Comparison of ENCODE assay signal across 8 cellular contexts in genomic region chr1:16489195-16489880, GRCh38. TPM values are rescaled to one million over a fixed set of nuclear protein-coding genes. Genes with fewer than 3 reads are reported as not detected.
"Had no signal": no experiment of that assay in that cellular context is flagged by ENCODE, and none has a peak within 500 bp of the region (broad histone marks: within the 10 kb centered on the region; RNA-seq: fewer than 3 reads in every experiment).

No MANE protein-coding gene starts in this region.

RNA-seq across cellular contexts. Expression of gene RNU1-1, which starts 24.7 kb away (rescaled TPM):
- total RNA-seq: LHCN-M2 had no signal
- polyA plus RNA-seq: SK-N-SH had no signal

RNA-seq across cellular contexts. Expression of gene SPATA21, which starts 52.1 kb away (rescaled TPM):
- total RNA-seq: LHCN-M2, MCF 10A, NCI-H460, PC-9, Right ventricle myocardium superior, RPMI7951, SJSA1 had no signal
